22 cellular contexts compared by ENCODE assay signal in the genomic region with DNA sequence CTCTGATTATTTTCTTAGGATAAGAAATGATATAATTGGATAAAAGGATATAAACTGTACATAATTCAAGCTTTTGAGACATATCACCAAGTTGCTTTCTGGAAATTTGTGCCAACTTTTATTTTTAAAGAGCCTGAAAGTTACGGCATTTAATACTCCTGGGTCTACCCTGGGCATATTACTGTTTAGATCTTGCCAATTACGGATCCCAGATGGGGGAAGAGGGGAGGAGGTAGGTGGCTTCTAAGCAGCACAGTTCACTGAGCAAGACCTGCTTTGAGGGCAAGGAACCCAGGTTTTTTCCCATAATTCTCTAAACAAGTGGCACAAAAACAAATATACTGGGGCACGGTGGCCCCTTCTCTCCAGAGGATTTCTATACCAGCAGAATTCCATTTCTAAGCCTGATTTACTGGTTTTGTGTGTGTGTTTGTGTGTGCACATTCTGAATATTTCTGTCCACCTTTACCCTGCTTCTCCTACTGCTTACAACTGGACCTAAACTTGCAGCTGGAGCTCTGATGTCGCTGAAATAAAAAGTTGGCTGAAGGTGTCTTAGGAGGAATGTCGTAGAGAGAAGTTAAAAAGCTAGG.
DNase-seq lines count a peak whose midpoint lies in the region; ATAC-seq and TF ChIP-seq lines count a peak whose summit lies in the region.
"Had no signal": no experiment of that assay in that cellular context is flagged by ENCODE, and none has a peak within 500 bp of the region (broad histone marks: within the 10 kb centered on the region; RNA-seq: fewer than 3 reads in every experiment).

No MANE protein-coding gene starts in this region.

- no peaks in the 10 kb centered on the region for H3K9me3 ChIP-seq in endodermal cell (ENCODE audit: control insufficient read depth, low read length)
- H3K9me3 ChIP-seq: BE2C, SJSA1 had no signal

- H3K36me3 Mint-ChIP-seq in endodermal cell (ENCODE audit: low read depth) = no peaks in the 10 kb centered on the region
- peaks cover 8% of the 10 kb centered on the region for H3K36me3 Mint-ChIP-seq in glutamatergic neuron (ENCODE audit: unreplicated experiment)
- H3K36me3 Mint-ChIP-seq: CD4-positive, CD25-positive, alpha-beta regulatory T cell had no signal

- H3K27me3 ChIP-seq in endodermal cell (ENCODE audit: control insufficient read depth, insufficient read depth, low read length, poor library complexity, severe bottlenecking) = peaks cover 96% of the 10 kb centered on the region
- H3K27me3 ChIP-seq: BE2C, SJSA1 had no signal

- TF ChIP-seq CTCF in endodermal cell (conservative IDR thresholded peaks at IDR 0.05) = no peak
- no peak for TF ChIP-seq CTCF in glutamatergic neuron (IDR thresholded peaks at IDR 0.05; ENCODE audit: partially characterized antibody, unreplicated experiment)

- H3K9me3 Mint-ChIP-seq in endodermal cell (no peaks in the 10 kb centered on the region), glutamatergic neuron (ENCODE audit: unreplicated experiment) (peaks cover 3% of the 10 kb centered on the region)
- H3K9me3 Mint-ChIP-seq: IgD-negative memory B cell had no signal

- H3K4me1 ChIP-seq in endodermal cell (ENCODE audit: control insufficient read depth, insufficient read depth, low read length) = no peaks in the 10 kb centered on the region
- H3K4me1 ChIP-seq: SJSA1 had no signal

- H3K27ac ChIP-seq in endodermal cell (ENCODE audit: low read depth, low read length) = no peak overlapping the region
- H3K27ac ChIP-seq: HL-60, KMS-11, SJSA1 had no signal

- no peak overlapping the region for H3K4me3 ChIP-seq in endodermal cell (ENCODE audit: low read length)
- H3K4me3 ChIP-seq: SJSA1 had no signal

- H3K4me1 Mint-ChIP-seq in endodermal cell = no peaks in the 10 kb centered on the region
- peaks cover 12% of the 10 kb centered on the region for H3K4me1 Mint-ChIP-seq in glutamatergic neuron (ENCODE audit: low read depth, unreplicated experiment)
- H3K4me1 Mint-ChIP-seq: CD4-positive, CD25-positive, alpha-beta regulatory T cell had no signal

- H3K9ac ChIP-seq in endodermal cell (ENCODE audit: extremely low read depth, low read length, poor library complexity, severe bottlenecking) = no peak overlapping the region
- H3K9ac ChIP-seq: KMS-11 had no signal

- intact Hi-C loops in Right ventricle myocardium inferior (cut with DNase I) (no loop called here), left ventricle myocardium superior (cut with micrococcal nuclease) (no loop called here), sciatic nerve (cut with DNase I) (no loop called here)

- peaks cover 76% of the 10 kb centered on the region for H3K27me3 Mint-ChIP-seq in endodermal cell (ENCODE audit: insufficient read depth)
- H3K27me3 Mint-ChIP-seq in glutamatergic neuron (ENCODE audit: unreplicated experiment) = no peaks in the 10 kb centered on the region

- H3K27ac Mint-ChIP-seq in endodermal cell (no peak overlapping the region), glutamatergic neuron (ENCODE audit: unreplicated experiment) (no peak overlapping the region)
- H3K27ac Mint-ChIP-seq: CD4-positive, CD25-positive, alpha-beta regulatory T cell; IgD-negative memory B cell had no signal

- DNase-seq in Right ventricle myocardium inferior (ENCODE audit: missing footprints) (no peak), left ventricle myocardium superior (no peak), endodermal cell (peak; percentile 4), sciatic nerve (ENCODE audit: low spot score) (no peak), glutamatergic neuron (no peak), NCI-H446 (lab: John Stamatoyannopoulos, UW) (no peak)
- DNase-seq: 8988T; ACHN; BE2C; CD4-positive, CD25-positive, alpha-beta regulatory T cell; DMS53; HCEC 1CT; MM.1S; NCI-H2081; NCI-H345; NCI-H524; NCI-H748 treated with DMSO at 0.1 percent for 48 hours had no signal

- H3K4me3 Mint-ChIP-seq in endodermal cell (no peak overlapping the region), glutamatergic neuron (ENCODE audit: unreplicated experiment) (no peak overlapping the region)
- H3K4me3 Mint-ChIP-seq: CD4-positive, CD25-positive, alpha-beta regulatory T cell; IgD-negative memory B cell had no signal

- WGBS in endodermal cell (ENCODE audit: insufficient coverage in 1 of 2, insufficient read length in 1 of 2), 2 experiments = 89 to 92% methylated on average over 2 to 5 of the region's 5 CpGs

- peak; percentile 59 for ATAC-seq in Right ventricle myocardium inferior
- no peak for ATAC-seq in left ventricle myocardium superior
- peak; percentile 43 for ATAC-seq in sciatic nerve
- no peak for ATAC-seq in HG03571 (IDR thresholded peaks at IDR 0.05; ENCODE audit: unreplicated experiment)

- no peaks in the 10 kb centered on the region for H3K36me3 ChIP-seq in endodermal cell (ENCODE audit: control insufficient read depth, insufficient read depth, low read length)
- H3K36me3 ChIP-seq: BE2C, SJSA1 had no signal

Comparison
In these comparisons a context has a peak if more than half of its experiments do, and no peak if none do; other contexts are left out.
1. ATAC-seq: peak in Right ventricle myocardium inferior (single experiment) and sciatic nerve (single experiment); none in left ventricle myocardium superior (single experiment) and HG03571 (single experiment).